In genomic region chr5:36392186-36392585, GRCh38 we compare ENCODE assay signal across 20 cellular contexts.
"Had no signal": no experiment of that assay in that cellular context is flagged by ENCODE, and none has a peak within 500 bp of the region (broad histone marks: within the 10 kb centered on the region; RNA-seq: fewer than 3 reads in every experiment).

No MANE protein-coding gene starts in this region.

- H3K79me2 ChIP-seq: parathyroid adenoma had no signal

- H3K4me3 ChIP-seq: lower lobe of right lung, skin epidermis had no signal

- H3K4me1 ChIP-seq: foreskin keratinocyte, lower lobe of right lung, parathyroid adenoma had no signal

- DNase-seq: activated CD4-positive, alpha-beta T cell treated with anti-CD3 and anti-CD28 coated beads for 48 hours; activated CD8-positive, alpha-beta memory T cell treated with anti-CD3 and anti-CD28 coated beads, Interleukin-2, amount 50 U/mL, for 4 hours; activated CD8-positive, alpha-beta T cell treated with anti-CD3 and anti-CD28 coated beads, Interleukin-2, amount 10 ng/mL, durations not matched to agents 7 days and 5 days; activated effector memory CD4-positive, alpha-beta T cell treated with anti-CD3 and anti-CD28 coated beads, Interleukin-2, amount 50 U/mL, for 16 hours; activated T-cell treated with anti-CD3 and anti-CD28 coated beads, Interleukin-2, amount 50 U/mL, for 48 hours; effector memory CD4-positive, alpha-beta T cell; glutamatergic neuron; left cardiac atrium; lower lobe of right lung; naive B cell; retina; stimulated activated CD4-positive, alpha-beta T cell treated with anti-CD3 and anti-CD28 coated beads, Interleukin-4, amount 100 ng/mL, for 4 hours; stimulated activated CD8-positive, alpha-beta memory T cell treated with anti-CD3 and anti-CD28 coated beads, Interleukin-4, amount 100 ng/mL, for 48 hours; stimulated activated naive CD8-positive, alpha-beta T cell treated with anti-CD3 and anti-CD28 coated beads, Interleukin-15, Interleukin-2, amounts not matched to agents 100 U/mL and 50 U/mL, for 24 hours; SW 1271 had no signal

- H2AFZ ChIP-seq: parathyroid adenoma had no signal

- H3K36me3 ChIP-seq: lower lobe of right lung had no signal

- ATAC-seq: activated CD8-positive, alpha-beta T cell treated with anti-CD3 and anti-CD28 coated beads, Interleukin-2, amount 10 ng/mL, durations not matched to agents 7 days and 5 days; activated naive CD4-positive, alpha-beta T cell treated with anti-CD3 and anti-CD28 coated beads, Interleukin-2, amount 50 U/mL, for 72 hours; foreskin keratinocyte; lower lobe of right lung; stimulated activated naive CD8-positive, alpha-beta T cell treated with anti-CD3 and anti-CD28 coated beads, Interleukin-15, Interleukin-2, amounts not matched to agents 100 U/mL and 50 U/mL, for 24 hours; WTC11 had no signal

- H3K27ac ChIP-seq: foreskin keratinocyte, lower lobe of right lung, parathyroid adenoma had no signal

- H3K27me3 ChIP-seq: foreskin keratinocyte had no signal

- H3K9me3 ChIP-seq: lower lobe of right lung had no signal
